ENCODE assay signal across 8 cellular contexts in the genomic region with DNA sequence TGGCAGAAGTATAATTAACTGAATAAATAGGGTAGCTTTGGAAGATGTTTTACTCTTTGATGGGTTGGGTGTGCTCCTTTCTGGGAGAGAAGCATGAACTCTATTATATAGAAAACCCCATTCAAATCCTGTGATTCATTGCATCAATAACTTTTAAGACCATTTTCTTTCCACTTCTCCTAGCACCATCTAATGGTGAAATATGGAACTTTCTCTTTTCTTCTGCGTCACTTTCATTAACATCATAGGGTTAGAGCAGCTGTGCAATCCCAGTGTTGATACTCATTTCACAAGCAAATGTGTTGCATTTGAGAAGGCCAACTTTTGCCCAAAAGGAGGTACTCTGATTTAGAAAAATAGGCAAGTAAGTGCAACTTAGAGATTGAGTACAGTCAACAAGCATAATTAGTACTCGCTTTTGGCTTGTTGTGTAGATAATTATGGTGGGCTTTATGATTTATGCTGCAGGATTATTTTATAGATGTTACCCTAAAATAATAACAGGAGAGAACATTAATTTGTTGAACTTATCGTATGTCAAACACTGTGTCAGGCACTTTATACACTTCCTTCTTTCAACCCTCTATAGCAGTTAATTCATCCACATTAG.
A peak's percentile ranks its signal among the peaks of the same experiment; 100 is the strongest.
DNase-seq lines count a peak whose midpoint lies in the region; ATAC-seq and TF ChIP-seq lines count a peak whose summit lies in the region.

No MANE protein-coding gene starts in this region.

- H3K4me1 ChIP-seq in foreskin keratinocyte = peaks cover 60% of the 10 kb centered on the region
- no peaks in the 10 kb centered on the region for H3K4me1 ChIP-seq in prostate gland (replicated peaks)

- 48% methylated on average over 3 of the region's 3 CpGs for WGBS in prostate gland

- in situ Hi-C loops in GM13977 (cut with MboI; ENCODE audit: low pct_unique_long_range_greater_than_20kb, low sequenced_read_pairs, unreplicated experiment) = loop anchor here (10.0 kb wide), 1 partner anchor 87 kb away; no protein-coding TSS in a partner anchor

- H3K27ac ChIP-seq in foreskin keratinocyte (no peak overlapping the region), prostate gland (no peak overlapping the region)

- no peaks in the 10 kb centered on the region for H3K9me3 Mint-ChIP-seq in activated naive CD8-positive, alpha-beta T cell treated with anti-CD3 and anti-CD28 coated beads, Interleukin-2, amount 50 U/mL, for 24 hours

- TF ChIP-seq POLR2A in prostate gland (IDR thresholded peaks at IDR 0.05) = no peak

- H3K9me3 ChIP-seq in prostate gland = no peaks in the 10 kb centered on the region

- H3K36me3 Mint-ChIP-seq in activated naive CD8-positive, alpha-beta T cell treated with anti-CD3 and anti-CD28 coated beads, Interleukin-2, amount 50 U/mL, for 24 hours (ENCODE audit: low read depth) = no peaks in the 10 kb centered on the region

- peak; percentile 68 for ATAC-seq in HG02763 (IDR thresholded peaks at IDR 0.05; ENCODE audit: unreplicated experiment)
- ATAC-seq in foreskin keratinocyte = peak; percentile 23
- ATAC-seq in activated naive CD8-positive, alpha-beta T cell treated with anti-CD3 and anti-CD28 coated beads, Interleukin-2, amount 50 U/mL, for 24 hours = no peak

- no peaks in the 10 kb centered on the region for H3K27me3 ChIP-seq in foreskin keratinocyte
- H3K27me3 ChIP-seq in prostate gland (replicated peaks; ENCODE audit: insufficient read depth) = no peaks in the 10 kb centered on the region

- no peak overlapping the region for H3K27ac Mint-ChIP-seq in activated naive CD8-positive, alpha-beta T cell treated with anti-CD3 and anti-CD28 coated beads, Interleukin-2, amount 50 U/mL, for 24 hours

- no peaks in the 10 kb centered on the region for H3K27me3 Mint-ChIP-seq in activated naive CD8-positive, alpha-beta T cell treated with anti-CD3 and anti-CD28 coated beads, Interleukin-2, amount 50 U/mL, for 24 hours

- H3K4me3 Mint-ChIP-seq in activated naive CD8-positive, alpha-beta T cell treated with anti-CD3 and anti-CD28 coated beads, Interleukin-2, amount 50 U/mL, for 24 hours = no peak overlapping the region

- H3K4me3 ChIP-seq in prostate gland = no peak overlapping the region

- TF ChIP-seq CTCF in GM13977 (IDR thresholded peaks at IDR 0.05; ENCODE audit: extremely low read depth, insufficient read depth, missing control alignments) (peak; percentile 63), foreskin keratinocyte (conservative IDR thresholded peaks at IDR 0.05) (peak; percentile 83), prostate gland (IDR thresholded peaks at IDR 0.05) (peak in 3 of 4 experiments; percentile 68 to 82 (median 74))

- no peaks in the 10 kb centered on the region for H3K4me1 Mint-ChIP-seq in activated naive CD8-positive, alpha-beta T cell treated with anti-CD3 and anti-CD28 coated beads, Interleukin-2, amount 50 U/mL, for 24 hours

- no peaks in the 10 kb centered on the region for H3K36me3 ChIP-seq in prostate gland

- DNase-seq in AG08395 (ENCODE audit: low spot score) (peak; percentile 41), GM13977 (ENCODE audit: low spot score) (peak; percentile 23), NCI-H1436 (lab: John Stamatoyannopoulos, UW) (peak; percentile 23), SW 1271 (lab: John Stamatoyannopoulos, UW) (peak; percentile 13 to 78), foreskin keratinocyte (peak; percentile 41 to 74), prostate gland (ENCODE audit: low spot score) (no peak)
- DNase-seq in activated naive CD8-positive, alpha-beta T cell treated with anti-CD3 and anti-CD28 coated beads, Interleukin-2, amount 50 U/mL, for 24 hours = no peak

- intact Hi-C loops in prostate gland (cut with DNase I) = loop anchor here (1.0 kb wide), 1 partner anchor 94 kb away; no protein-coding TSS in a partner anchor

Comparison
In these comparisons a context has a peak if more than half of its experiments do, and no peak if none do; other contexts are left out.
1. DNase-seq: peak in AG08395 (single experiment), GM13977 (single experiment), NCI-H1436 (single experiment), SW 1271 (2 of 2) and foreskin keratinocyte (2 of 2); none in prostate gland (single experiment) and activated naive CD8-positive, alpha-beta T cell treated with anti-CD3 and anti-CD28 coated beads, Interleukin-2, amount 50 U/mL, for 24 hours (single experiment).
2. Peak in every context shown above with its lines, with median percentiles within 50 percentile points of each other: CTCF ChIP-seq.